In the genomic region with DNA sequence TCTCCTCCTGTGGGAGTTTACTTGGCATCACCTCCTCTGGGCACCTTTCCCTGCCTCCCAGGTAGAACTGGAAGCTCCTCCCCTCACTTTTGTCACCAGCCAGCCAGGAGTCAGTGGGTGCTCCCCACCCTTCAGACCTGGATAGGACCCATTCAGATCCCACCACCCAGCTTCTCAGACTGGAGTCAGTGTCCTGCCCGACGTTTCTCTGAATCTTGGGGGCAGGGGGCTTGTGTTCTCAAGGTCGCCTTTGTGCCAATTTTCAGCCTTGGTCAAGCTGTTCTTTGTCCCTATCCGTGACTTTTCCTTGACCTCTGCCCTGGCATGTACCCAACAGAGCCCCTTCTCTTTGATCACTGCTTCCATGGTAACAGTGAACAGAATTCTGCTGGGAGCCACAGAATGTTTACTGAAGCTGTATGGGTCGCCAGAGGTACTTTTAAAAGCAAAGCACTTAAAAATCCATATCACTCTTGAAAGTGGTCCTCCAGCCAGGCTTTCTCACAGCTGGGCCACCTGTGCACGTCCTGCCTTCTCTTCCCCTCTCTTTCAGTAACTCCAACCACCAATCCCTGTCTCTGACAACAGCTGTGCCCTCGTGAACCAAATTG, we compare ENCODE assay signal across 1 cellular context.
A peak's percentile ranks its signal among the peaks of the same experiment; 100 is the strongest.
TF ChIP-seq lines count a peak whose summit lies in the region.
"Not testable (repeated sequence)": the region's sequence is repeated elsewhere in the genome, so short reads cannot be mapped to it uniquely, and the experiment has no call there.

No MANE protein-coding gene starts in this region.

TF ChIP-seq in HepG2, 621 proteins besides CTCF, POLR2A, EP300 and RAD21 (continued from another document and continues in another):
- TF ChIP-seq, protein P1, sequence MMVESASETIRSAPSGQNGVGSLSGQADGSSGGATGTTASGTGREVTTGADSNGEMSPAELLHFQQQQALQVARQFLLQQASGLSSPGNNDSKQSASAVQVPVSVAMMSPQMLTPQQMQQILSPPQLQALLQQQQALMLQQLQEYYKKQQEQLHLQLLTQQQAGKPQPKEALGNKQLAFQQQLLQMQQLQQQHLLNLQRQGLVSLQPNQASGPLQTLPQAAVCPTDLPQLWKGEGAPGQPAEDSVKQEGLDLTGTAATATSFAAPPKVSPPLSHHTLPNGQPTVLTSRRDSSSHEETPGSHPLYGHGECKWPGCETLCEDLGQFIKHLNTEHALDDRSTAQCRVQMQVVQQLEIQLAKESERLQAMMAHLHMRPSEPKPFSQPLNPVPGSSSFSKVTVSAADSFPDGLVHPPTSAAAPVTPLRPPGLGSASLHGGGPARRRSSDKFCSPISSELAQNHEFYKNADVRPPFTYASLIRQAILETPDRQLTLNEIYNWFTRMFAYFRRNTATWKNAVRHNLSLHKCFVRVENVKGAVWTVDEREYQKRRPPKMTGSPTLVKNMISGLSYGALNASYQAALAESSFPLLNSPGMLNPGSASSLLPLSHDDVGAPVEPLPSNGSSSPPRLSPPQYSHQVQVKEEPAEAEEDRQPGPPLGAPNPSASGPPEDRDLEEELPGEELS (CRISPR knock-in tag; IDR thresholded peaks at IDR 0.05), result peak; percentile 80
- TF ChIP-seq, protein P2, sequence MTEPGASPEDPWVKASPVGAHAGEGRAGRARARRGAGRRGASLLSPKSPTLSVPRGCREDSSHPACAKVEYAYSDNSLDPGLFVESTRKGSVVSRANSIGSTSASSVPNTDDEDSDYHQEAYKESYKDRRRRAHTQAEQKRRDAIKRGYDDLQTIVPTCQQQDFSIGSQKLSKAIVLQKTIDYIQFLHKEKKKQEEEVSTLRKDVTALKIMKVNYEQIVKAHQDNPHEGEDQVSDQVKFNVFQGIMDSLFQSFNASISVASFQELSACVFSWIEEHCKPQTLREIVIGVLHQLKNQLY (CRISPR knock-in tag; IDR thresholded peaks at IDR 0.05), result 0 out of 2 replicates have a peak, but pooled peaks have one; percentile 20
- TF ChIP-seq ESRRA (CRISPR knock-in tag; IDR thresholded peaks at IDR 0.05; ENCODE audit: low read depth) (peak; percentile 97), NFIC (IDR thresholded peaks at IDR 0.05; ENCODE audit: low read length) (peak; percentile 92), FOXO1 (CRISPR knock-in tag; IDR thresholded peaks at IDR 0.05) (peak; percentile 55; the same call in 1 of the 2 replicates), RCOR2 (CRISPR knock-in tag; IDR thresholded peaks at IDR 0.05) (peak; percentile 61; the same call in 1 of the 2 replicates), RXRA (CRISPR knock-in tag; IDR thresholded peaks at IDR 0.05) (peak; percentile 94), ZNF232 (CRISPR knock-in tag; IDR thresholded peaks at IDR 0.05; ENCODE audit: borderline replicate concordance) (0 out of 2 replicates have a peak, but pooled peaks have one; percentile 60), MIXL1 (CRISPR knock-in tag; IDR thresholded peaks at IDR 0.05) (peak; percentile 43; the same call in 1 of the 2 replicates), ZSCAN29 (CRISPR knock-in tag; conservative IDR thresholded peaks at IDR 0.05) (0 out of 2 replicates have a peak, but pooled peaks have one; percentile 23), ZFY (CRISPR knock-in tag; IDR thresholded peaks at IDR 0.05) (0 out of 2 replicates have a peak, but pooled peaks have one; percentile 36)
- TF ChIP-seq, protein P3, sequence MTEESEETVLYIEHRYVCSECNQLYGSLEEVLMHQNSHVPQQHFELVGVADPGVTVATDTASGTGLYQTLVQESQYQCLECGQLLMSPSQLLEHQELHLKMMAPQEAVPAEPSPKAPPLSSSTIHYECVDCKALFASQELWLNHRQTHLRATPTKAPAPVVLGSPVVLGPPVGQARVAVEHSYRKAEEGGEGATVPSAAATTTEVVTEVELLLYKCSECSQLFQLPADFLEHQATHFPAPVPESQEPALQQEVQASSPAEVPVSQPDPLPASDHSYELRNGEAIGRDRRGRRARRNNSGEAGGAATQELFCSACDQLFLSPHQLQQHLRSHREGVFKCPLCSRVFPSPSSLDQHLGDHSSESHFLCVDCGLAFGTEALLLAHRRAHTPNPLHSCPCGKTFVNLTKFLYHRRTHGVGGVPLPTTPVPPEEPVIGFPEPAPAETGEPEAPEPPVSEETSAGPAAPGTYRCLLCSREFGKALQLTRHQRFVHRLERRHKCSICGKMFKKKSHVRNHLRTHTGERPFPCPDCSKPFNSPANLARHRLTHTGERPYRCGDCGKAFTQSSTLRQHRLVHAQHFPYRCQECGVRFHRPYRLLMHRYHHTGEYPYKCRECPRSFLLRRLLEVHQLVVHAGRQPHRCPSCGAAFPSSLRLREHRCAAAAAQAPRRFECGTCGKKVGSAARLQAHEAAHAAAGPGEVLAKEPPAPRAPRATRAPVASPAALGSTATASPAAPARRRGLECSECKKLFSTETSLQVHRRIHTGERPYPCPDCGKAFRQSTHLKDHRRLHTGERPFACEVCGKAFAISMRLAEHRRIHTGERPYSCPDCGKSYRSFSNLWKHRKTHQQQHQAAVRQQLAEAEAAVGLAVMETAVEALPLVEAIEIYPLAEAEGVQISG (CRISPR knock-in tag; IDR thresholded peaks at IDR 0.05), result peak; percentile 49
- TF ChIP-seq, protein P4, sequence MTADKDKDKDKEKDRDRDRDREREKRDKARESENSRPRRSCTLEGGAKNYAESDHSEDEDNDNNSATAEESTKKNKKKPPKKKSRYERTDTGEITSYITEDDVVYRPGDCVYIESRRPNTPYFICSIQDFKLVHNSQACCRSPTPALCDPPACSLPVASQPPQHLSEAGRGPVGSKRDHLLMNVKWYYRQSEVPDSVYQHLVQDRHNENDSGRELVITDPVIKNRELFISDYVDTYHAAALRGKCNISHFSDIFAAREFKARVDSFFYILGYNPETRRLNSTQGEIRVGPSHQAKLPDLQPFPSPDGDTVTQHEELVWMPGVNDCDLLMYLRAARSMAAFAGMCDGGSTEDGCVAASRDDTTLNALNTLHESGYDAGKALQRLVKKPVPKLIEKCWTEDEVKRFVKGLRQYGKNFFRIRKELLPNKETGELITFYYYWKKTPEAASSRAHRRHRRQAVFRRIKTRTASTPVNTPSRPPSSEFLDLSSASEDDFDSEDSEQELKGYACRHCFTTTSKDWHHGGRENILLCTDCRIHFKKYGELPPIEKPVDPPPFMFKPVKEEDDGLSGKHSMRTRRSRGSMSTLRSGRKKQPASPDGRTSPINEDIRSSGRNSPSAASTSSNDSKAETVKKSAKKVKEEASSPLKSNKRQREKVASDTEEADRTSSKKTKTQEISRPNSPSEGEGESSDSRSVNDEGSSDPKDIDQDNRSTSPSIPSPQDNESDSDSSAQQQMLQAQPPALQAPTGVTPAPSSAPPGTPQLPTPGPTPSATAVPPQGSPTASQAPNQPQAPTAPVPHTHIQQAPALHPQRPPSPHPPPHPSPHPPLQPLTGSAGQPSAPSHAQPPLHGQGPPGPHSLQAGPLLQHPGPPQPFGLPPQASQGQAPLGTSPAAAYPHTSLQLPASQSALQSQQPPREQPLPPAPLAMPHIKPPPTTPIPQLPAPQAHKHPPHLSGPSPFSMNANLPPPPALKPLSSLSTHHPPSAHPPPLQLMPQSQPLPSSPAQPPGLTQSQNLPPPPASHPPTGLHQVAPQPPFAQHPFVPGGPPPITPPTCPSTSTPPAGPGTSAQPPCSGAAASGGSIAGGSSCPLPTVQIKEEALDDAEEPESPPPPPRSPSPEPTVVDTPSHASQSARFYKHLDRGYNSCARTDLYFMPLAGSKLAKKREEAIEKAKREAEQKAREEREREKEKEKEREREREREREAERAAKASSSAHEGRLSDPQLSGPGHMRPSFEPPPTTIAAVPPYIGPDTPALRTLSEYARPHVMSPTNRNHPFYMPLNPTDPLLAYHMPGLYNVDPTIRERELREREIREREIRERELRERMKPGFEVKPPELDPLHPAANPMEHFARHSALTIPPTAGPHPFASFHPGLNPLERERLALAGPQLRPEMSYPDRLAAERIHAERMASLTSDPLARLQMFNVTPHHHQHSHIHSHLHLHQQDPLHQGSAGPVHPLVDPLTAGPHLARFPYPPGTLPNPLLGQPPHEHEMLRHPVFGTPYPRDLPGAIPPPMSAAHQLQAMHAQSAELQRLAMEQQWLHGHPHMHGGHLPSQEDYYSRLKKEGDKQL (CRISPR knock-in tag; IDR thresholded peaks at IDR 0.05; ENCODE audit: low read depth), result peak; percentile 67
- TF ChIP-seq, protein P5, sequence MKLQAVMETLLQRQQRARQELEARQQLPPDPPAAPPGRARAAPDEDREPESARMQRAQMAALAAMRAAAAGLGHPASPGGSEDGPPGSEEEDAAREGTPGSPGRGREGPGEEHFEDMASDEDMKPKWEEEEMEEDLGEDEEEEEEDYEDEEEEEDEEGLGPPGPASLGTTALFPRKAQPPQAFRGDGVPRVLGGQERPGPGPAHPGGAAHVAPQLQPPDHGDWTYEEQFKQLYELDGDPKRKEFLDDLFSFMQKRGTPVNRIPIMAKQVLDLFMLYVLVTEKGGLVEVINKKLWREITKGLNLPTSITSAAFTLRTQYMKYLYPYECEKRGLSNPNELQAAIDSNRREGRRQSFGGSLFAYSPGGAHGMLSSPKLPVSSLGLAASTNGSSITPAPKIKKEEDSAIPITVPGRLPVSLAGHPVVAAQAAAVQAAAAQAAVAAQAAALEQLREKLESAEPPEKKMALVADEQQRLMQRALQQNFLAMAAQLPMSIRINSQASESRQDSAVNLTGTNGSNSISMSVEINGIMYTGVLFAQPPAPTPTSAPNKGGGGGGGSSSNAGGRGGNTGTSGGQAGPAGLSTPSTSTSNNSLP (IDR thresholded peaks at IDR 0.05; ENCODE audit: low read depth, low read length), result 0 out of 2 replicates have a peak, but pooled peaks have one; percentile 10
- TF ChIP-seq, protein P6, sequence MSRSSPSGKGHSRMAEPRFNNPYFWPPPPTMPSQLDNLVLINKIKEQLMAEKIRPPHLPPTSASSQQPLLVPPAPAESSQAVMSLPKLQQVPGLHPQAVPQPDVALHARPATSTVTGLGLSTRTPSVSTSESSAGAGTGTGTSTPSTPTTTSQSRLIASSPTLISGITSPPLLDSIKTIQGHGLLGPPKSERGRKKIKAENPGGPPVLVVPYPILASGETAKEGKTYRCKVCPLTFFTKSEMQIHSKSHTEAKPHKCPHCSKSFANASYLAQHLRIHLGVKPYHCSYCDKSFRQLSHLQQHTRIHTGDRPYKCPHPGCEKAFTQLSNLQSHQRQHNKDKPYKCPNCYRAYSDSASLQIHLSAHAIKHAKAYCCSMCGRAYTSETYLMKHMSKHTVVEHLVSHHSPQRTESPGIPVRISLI (CRISPR knock-in tag; IDR thresholded peaks at IDR 0.05; ENCODE audit: borderline replicate concordance), result peak; percentile 40; the same call in 1 of the 2 replicates
- TF ChIP-seq, protein P7, sequence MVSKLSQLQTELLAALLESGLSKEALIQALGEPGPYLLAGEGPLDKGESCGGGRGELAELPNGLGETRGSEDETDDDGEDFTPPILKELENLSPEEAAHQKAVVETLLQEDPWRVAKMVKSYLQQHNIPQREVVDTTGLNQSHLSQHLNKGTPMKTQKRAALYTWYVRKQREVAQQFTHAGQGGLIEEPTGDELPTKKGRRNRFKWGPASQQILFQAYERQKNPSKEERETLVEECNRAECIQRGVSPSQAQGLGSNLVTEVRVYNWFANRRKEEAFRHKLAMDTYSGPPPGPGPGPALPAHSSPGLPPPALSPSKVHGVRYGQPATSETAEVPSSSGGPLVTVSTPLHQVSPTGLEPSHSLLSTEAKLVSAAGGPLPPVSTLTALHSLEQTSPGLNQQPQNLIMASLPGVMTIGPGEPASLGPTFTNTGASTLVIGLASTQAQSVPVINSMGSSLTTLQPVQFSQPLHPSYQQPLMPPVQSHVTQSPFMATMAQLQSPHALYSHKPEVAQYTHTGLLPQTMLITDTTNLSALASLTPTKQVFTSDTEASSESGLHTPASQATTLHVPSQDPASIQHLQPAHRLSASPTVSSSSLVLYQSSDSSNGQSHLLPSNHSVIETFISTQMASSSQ (IDR thresholded peaks at IDR 0.05; ENCODE audit: low read depth), result not testable (repeated sequence)
- TF ChIP-seq, protein P7 (CRISPR knock-in tag; IDR thresholded peaks at IDR 0.05; ENCODE audit: borderline replicate concordance), result peak; percentile 82; the same call in 1 of the 2 replicates
- TF ChIP-seq, protein P8, sequence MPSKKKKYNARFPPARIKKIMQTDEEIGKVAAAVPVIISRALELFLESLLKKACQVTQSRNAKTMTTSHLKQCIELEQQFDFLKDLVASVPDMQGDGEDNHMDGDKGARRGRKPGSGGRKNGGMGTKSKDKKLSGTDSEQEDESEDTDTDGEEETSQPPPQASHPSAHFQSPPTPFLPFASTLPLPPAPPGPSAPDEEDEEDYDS (CRISPR knock-in tag; IDR thresholded peaks at IDR 0.05), result peak; percentile 58; the same call in 1 of the 2 replicates
- TF ChIP-seq, protein P9, sequence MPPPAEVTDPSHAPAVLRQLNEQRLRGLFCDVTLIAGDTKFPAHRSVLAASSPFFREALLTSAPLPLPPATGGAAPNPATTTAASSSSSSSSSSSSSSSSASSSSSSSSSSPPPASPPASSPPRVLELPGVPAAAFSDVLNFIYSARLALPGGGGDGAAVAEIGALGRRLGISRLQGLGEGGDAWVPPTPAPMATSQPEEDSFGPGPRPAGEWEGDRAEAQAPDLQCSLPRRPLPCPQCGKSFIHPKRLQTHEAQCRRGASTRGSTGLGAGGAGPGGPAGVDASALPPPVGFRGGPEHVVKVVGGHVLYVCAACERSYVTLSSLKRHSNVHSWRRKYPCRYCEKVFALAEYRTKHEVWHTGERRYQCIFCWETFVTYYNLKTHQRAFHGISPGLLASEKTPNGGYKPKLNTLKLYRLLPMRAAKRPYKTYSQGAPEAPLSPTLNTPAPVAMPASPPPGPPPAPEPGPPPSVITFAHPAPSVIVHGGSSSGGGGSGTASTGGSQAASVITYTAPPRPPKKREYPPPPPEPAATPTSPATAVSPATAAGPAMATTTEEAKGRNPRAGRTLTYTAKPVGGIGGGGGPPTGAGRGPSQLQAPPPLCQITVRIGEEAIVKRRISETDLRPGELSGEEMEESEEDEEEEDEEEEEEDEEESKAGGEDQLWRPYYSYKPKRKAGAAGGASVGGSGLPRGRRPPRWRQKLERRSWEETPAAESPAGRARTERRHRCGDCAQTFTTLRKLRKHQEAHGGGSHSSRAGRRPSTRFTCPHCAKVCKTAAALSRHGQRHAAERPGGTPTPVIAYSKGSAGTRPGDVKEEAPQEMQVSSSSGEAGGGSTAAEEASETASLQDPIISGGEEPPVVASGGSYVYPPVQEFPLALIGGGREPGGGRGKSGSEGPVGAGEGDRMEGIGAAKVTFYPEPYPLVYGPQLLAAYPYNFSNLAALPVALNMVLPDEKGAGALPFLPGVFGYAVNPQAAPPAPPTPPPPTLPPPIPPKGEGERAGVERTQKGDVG (CRISPR knock-in tag; IDR thresholded peaks at IDR 0.05; ENCODE audit: borderline replicate concordance), result 0 out of 2 replicates have a peak, but pooled peaks have one; percentile 25
- TF ChIP-seq, protein P10, sequence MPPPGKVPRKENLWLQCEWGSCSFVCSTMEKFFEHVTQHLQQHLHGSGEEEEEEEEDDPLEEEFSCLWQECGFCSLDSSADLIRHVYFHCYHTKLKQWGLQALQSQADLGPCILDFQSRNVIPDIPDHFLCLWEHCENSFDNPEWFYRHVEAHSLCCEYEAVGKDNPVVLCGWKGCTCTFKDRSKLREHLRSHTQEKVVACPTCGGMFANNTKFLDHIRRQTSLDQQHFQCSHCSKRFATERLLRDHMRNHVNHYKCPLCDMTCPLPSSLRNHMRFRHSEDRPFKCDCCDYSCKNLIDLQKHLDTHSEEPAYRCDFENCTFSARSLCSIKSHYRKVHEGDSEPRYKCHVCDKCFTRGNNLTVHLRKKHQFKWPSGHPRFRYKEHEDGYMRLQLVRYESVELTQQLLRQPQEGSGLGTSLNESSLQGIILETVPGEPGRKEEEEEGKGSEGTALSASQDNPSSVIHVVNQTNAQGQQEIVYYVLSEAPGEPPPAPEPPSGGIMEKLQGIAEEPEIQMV (CRISPR knock-in tag; IDR thresholded peaks at IDR 0.05; ENCODE audit: low read depth), result 0 out of 2 replicates have a peak, but pooled peaks have one; percentile 33
